ENCODE assay signal across 15 cellular contexts in genomic region chr16:55476625-55477533, GRCh38. TPM values are rescaled to one million over a fixed set of nuclear protein-coding genes. Genes with fewer than 3 reads are reported as not detected.
DNase-seq lines count a peak whose midpoint lies in the region; ATAC-seq, FAIRE-seq and TF ChIP-seq lines count a peak whose summit lies in the region.
"Had no signal": no experiment of that assay in that cellular context is flagged by ENCODE, and none has a peak within 500 bp of the region (broad histone marks: within the 10 kb centered on the region; RNA-seq: fewer than 3 reads in every experiment).

No MANE protein-coding gene starts in this region.

- H3K4me1 ChIP-seq in SJCRH30 = peaks cover 35% of the 10 kb centered on the region
- peaks cover 54% of the 10 kb centered on the region for H3K4me1 ChIP-seq in osteoblast (ENCODE audit: insufficient read depth, low read length)
- H3K4me1 ChIP-seq in upper lobe of right lung = peaks cover 10% of the 10 kb centered on the region

- H3K9me3 ChIP-seq in SJCRH30 (replicated peaks) (no peaks in the 10 kb centered on the region), osteoblast (ENCODE audit: low read depth, low read length) (no peaks in the 10 kb centered on the region), upper lobe of right lung (no peaks in the 10 kb centered on the region)

- DNase-seq in SJCRH30 = peak; percentile 47 to 61
- DNase-seq in fibroblast of the aortic adventitia (ENCODE audit: low read depth) = peak; percentile 69
- no peak for DNase-seq in osteoblast (ENCODE audit: insufficient read length, low spot score, missing footprints)
- DNase-seq in upper lobe of right lung = no peak
- DNase-seq in HCEC 1CT = no peak
- DNase-seq in GM12892 (ENCODE audit: insufficient read length) = no peak
- no peak for DNase-seq in SKM-1 treated with dmso at 0.1 percent for 144 hours (lab: John Stamatoyannopoulos, UW; ENCODE audit: unreplicated experiment)
- DNase-seq: activated CD4-positive, alpha-beta memory T cell treated with anti-CD3 and anti-CD28 coated beads, Interleukin-2, amount 10 ng/mL, durations not matched to agents 7 days and 5 days; NCI-H1048; NCI-H510A; stimulated activated CD4-positive, alpha-beta T cell treated with anti-CD3 and anti-CD28 coated beads, Interleukin-4, amount 100 ng/mL, for 1 hour had no signal

- H3K36me3 ChIP-seq in SJCRH30 (0 out of 2 replicates have a peak, but pooled peaks cover under 1% of the 10 kb centered on the region), osteoblast (ENCODE audit: insufficient read depth, low read length) (peaks cover 7% of the 10 kb centered on the region), upper lobe of right lung (no peaks in the 10 kb centered on the region)

- H3K27ac ChIP-seq in SJCRH30 (no peak overlapping the region), osteoblast (ENCODE audit: low read depth, low read length) (peak overlapping the region; percentile 49), upper lobe of right lung (peak overlapping the region; percentile 60)

- no peak for FAIRE-seq in GM12892 (lab: Jason Lieb, UNC)
- FAIRE-seq: bronchial epithelial cell, endometrium, RCC 7860 had no signal

- intact Hi-C loops in upper lobe of right lung (cut with DNase I) = no loop called here

- H2AFZ ChIP-seq in osteoblast (ENCODE audit: low read length) = no peak overlapping the region

- H3K4me3 ChIP-seq in SJCRH30 (no peak overlapping the region), fibroblast of the aortic adventitia (ENCODE audit: low read depth, low read length) (peak overlapping the region; percentile 5), osteoblast (ENCODE audit: insufficient read depth, low read length) (no peak overlapping the region), upper lobe of right lung (no peak overlapping the region)

- no peak for ATAC-seq in upper lobe of right lung
- ATAC-seq: stimulated activated effector memory CD8-positive, alpha-beta T cell treated with anti-CD3 and anti-CD28 coated beads, Interleukin-12 subunit alpha, Interleukin-12 subunit beta, amount 100 ng/mL, for 72 hours had no signal

- peaks cover 29% of the 10 kb centered on the region for H3K79me2 ChIP-seq in osteoblast (ENCODE audit: insufficient read depth, low read length)

- peaks cover 13% of the 10 kb centered on the region for H4K20me1 ChIP-seq in osteoblast (ENCODE audit: insufficient read depth, low read length)

- TF ChIP-seq POLR2A in GM12892 (IDR thresholded peaks at IDR 0.05; ENCODE audit: low read depth, low read length) = no peak

- no peak for TF ChIP-seq CTCF in fibroblast of the aortic adventitia (IDR thresholded peaks at IDR 0.05; ENCODE audit: insufficient read depth, low read length)
- TF ChIP-seq CTCF in osteoblast (IDR thresholded peaks at IDR 0.05; ENCODE audit: extremely low read depth, low read depth, low read length) = no peak
- TF ChIP-seq CTCF in upper lobe of right lung (IDR thresholded peaks at IDR 0.05) = no peak

- no peak overlapping the region for H3K4me2 ChIP-seq in osteoblast (ENCODE audit: insufficient read depth, low read length)

- H3K27me3 ChIP-seq in SJCRH30 (no peaks in the 10 kb centered on the region), osteoblast (ENCODE audit: insufficient read depth, low read length) (no peaks in the 10 kb centered on the region), upper lobe of right lung (no peaks in the 10 kb centered on the region)

RNA-seq across cellular contexts. Expression of gene MMP2, which starts 2.1 kb away (rescaled TPM):
- total RNA-seq in SJCRH30 (2014; rRNA removed; shearing (Covaris generic)) = 142 and 145 TPM in 2 replicates
- total RNA-seq in fibroblast of the aortic adventitia (ENCODE audit: low replicate concordance) (1,244 and 1,884 TPM in 2 replicates), osteoblast (2,094 and 2,259 TPM in 2 replicates), upper lobe of right lung (353 TPM)
- polyA plus RNA-seq in GM12892 (2012; ENCODE audit: missing spikeins) = not detected

RNA-seq across cellular contexts. Expression of gene LPCAT2, which starts 32.0 kb away (rescaled TPM):
- 16.1 and 16.8 TPM in 2 replicates for total RNA-seq in SJCRH30 (2014; rRNA removed; shearing (Covaris generic))
- 34.1 and 35.6 TPM in 2 replicates for total RNA-seq in fibroblast of the aortic adventitia (ENCODE audit: low replicate concordance)
- 19.4 and 23.5 TPM in 2 replicates for total RNA-seq in osteoblast
- 32.8 TPM for total RNA-seq in upper lobe of right lung
- not detected for polyA plus RNA-seq in GM12892 (2012; ENCODE audit: missing spikeins)

Comparison
In these comparisons a context has a peak if more than half of its experiments do, and no peak if none do; other contexts are left out.
1. DNase-seq: peak in SJCRH30 (2 of 2) and fibroblast of the aortic adventitia (single experiment); none in osteoblast (single experiment), upper lobe of right lung (single experiment), HCEC 1CT (single experiment), GM12892 (single experiment) and SKM-1 treated with dmso at 0.1 percent for 144 hours (single experiment).